ENCODE assay signal across 18 cellular contexts in genomic region chr11:69967484-69967883, GRCh38.
DNase-seq lines count a peak whose midpoint lies in the region; ATAC-seq and TF ChIP-seq lines count a peak whose summit lies in the region.
"Had no signal": no experiment of that assay in that cellular context is flagged by ENCODE, and none has a peak within 500 bp of the region (broad histone marks: within the 10 kb centered on the region; RNA-seq: fewer than 3 reads in every experiment).

No MANE protein-coding gene starts in this region.

- TF ChIP-seq RAD21 in SK-N-SH (IDR thresholded peaks at IDR 0.05; ENCODE audit: low read length) = no peak

- CTCF ChIA-PET in PC-9 (lab: Charles Lee) (interaction anchor here (0.5 kb wide), 1 partner anchor 94 kb away, joined by 10 read pairs; no protein-coding TSS in a partner anchor), SK-N-SH (lab: Yijun Ruan, JAX) (interaction anchor here (0.9 to 2.0 kb wide), 3 partner anchors 11 to 52 kb away, joined by 3 to 6 read pairs (median 3); no protein-coding TSS in a partner anchor), T-cell (lab: Charles Lee) (no interaction called here)

- no peak overlapping the region for H3K9ac ChIP-seq in SK-N-SH

- H4K20me1 ChIP-seq in PC-9 (ENCODE audit: insufficient read depth) (no peaks in the 10 kb centered on the region), SK-N-SH (ENCODE audit: insufficient read depth) (no peaks in the 10 kb centered on the region)

- H3K4me3 ChIP-seq in right atrium auricular region = no peak overlapping the region
- H3K4me3 ChIP-seq in PC-9 = no peak overlapping the region
- H3K4me3 ChIP-seq in lower lobe of right lung = no peak overlapping the region
- H3K4me3 ChIP-seq in upper lobe of left lung = no peak overlapping the region
- no peak overlapping the region for H3K4me3 ChIP-seq in SK-N-SH (ENCODE audit: low read depth in 2 of 2, low read length in 1 of 2)

- TF ChIP-seq POLR2A in upper lobe of left lung (IDR thresholded peaks at IDR 0.05) = no peak

- H2AFZ ChIP-seq in PC-9 = no peak overlapping the region
- no peak overlapping the region for H2AFZ ChIP-seq in SK-N-SH (ENCODE audit: low read depth)

- no peaks in the 10 kb centered on the region for H3K36me3 Mint-ChIP-seq in T-cell

- no peak for TF ChIP-seq CTCF in right atrium auricular region (IDR thresholded peaks at IDR 0.05)
- no peak for TF ChIP-seq CTCF in PC-9 (conservative IDR thresholded peaks at IDR 0.05)
- TF ChIP-seq CTCF in lower lobe of right lung (IDR thresholded peaks at IDR 0.05) = no peak
- no peak for TF ChIP-seq CTCF in upper lobe of left lung (IDR thresholded peaks at IDR 0.05)
- TF ChIP-seq CTCF in SK-N-SH (IDR thresholded peaks at IDR 0.05) = no peak

- no peaks in the 10 kb centered on the region for H3K9me3 ChIP-seq in right atrium auricular region
- H3K9me3 ChIP-seq in PC-9 (ENCODE audit: insufficient read depth, low read depth) = no peaks in the 10 kb centered on the region
- H3K9me3 ChIP-seq in lower lobe of right lung = no peaks in the 10 kb centered on the region
- no peaks in the 10 kb centered on the region for H3K9me3 ChIP-seq in upper lobe of left lung
- no peaks in the 10 kb centered on the region for H3K9me3 ChIP-seq in SK-N-SH

- H3K9me3 Mint-ChIP-seq in T-cell = no peaks in the 10 kb centered on the region
- H3K9me3 Mint-ChIP-seq: HFFc6 had no signal

- H3K27me3 Mint-ChIP-seq in T-cell = peaks cover 0 to 7% of the 10 kb centered on the region in 2 donors

- no peaks in the 10 kb centered on the region for H3K9me2 ChIP-seq in PC-9 (ENCODE audit: insufficient read depth)
- H3K9me2 ChIP-seq in SK-N-SH = no peaks in the 10 kb centered on the region

- no TSS peak for BruUV-seq in PC-9 (replicated peaks; lab: Mats Ljungman, UMichigan)

- no peak overlapping the region for H3K27ac Mint-ChIP-seq in T-cell
- H3K27ac Mint-ChIP-seq: HFFc6 had no signal

- ATAC-seq in Right ventricle myocardium inferior = no peak
- ATAC-seq in lower lobe of right lung = no peak
- ATAC-seq in upper lobe of left lung (ENCODE audit: low FRiP score in 2 of 2) = no peak
- no peak for ATAC-seq in T-cell (replicated peaks in 1 of 4)

- H3K4me2 ChIP-seq in PC-9 (peak overlapping the region; percentile 30), SK-N-SH (no peak overlapping the region)

- H3K36me3 ChIP-seq in right atrium auricular region (no peaks in the 10 kb centered on the region), PC-9 (ENCODE audit: low read depth) (no peaks in the 10 kb centered on the region), lower lobe of right lung (no peaks in the 10 kb centered on the region), upper lobe of left lung (no peaks in the 10 kb centered on the region), SK-N-SH (replicated peaks in 1 of 2; ENCODE audit: control insufficient read depth in 1 of 2, insufficient read depth in 2 of 2, low read length in 1 of 2) (no peaks in the 10 kb centered on the region)

- POLR2A ChIA-PET in PC-9 (lab: Charles Lee; ENCODE audit: unreplicated experiment) = no interaction called here
- POLR2A ChIA-PET in SK-N-SH (lab: Yijun Ruan, JAX) = no interaction called here
- POLR2A ChIA-PET in T-cell (lab: Charles Lee) = no interaction called here

- H3K79me2 ChIP-seq in PC-9 (ENCODE audit: low read depth) = no peaks in the 10 kb centered on the region
- no peaks in the 10 kb centered on the region for H3K79me2 ChIP-seq in SK-N-SH (ENCODE audit: insufficient read depth)

- H3K27ac ChIP-seq in right atrium auricular region (peak overlapping the region; percentile 35 to 43), PC-9 (no peak overlapping the region), lower lobe of right lung (peak overlapping the region; percentile 65), upper lobe of left lung (peak overlapping the region; percentile 60 to 73 (median 71)), SK-N-SH (ENCODE audit: low read depth in 2 of 2, low read length in 1 of 2) (no peak overlapping the region)

- H3K27me3 ChIP-seq in right atrium auricular region (no peaks in the 10 kb centered on the region), PC-9 (ENCODE audit: insufficient read depth, low read depth) (no peaks in the 10 kb centered on the region), lower lobe of right lung (ENCODE audit: low read depth) (no peaks in the 10 kb centered on the region), upper lobe of left lung (no peaks in the 10 kb centered on the region), SK-N-SH (ENCODE audit: insufficient read depth) (no peaks in the 10 kb centered on the region)

- H3F3A ChIP-seq in PC-9 (ENCODE audit: insufficient read depth, low read depth) (no peaks in the 10 kb centered on the region), SK-N-SH (replicated peaks; ENCODE audit: insufficient read depth) (no peaks in the 10 kb centered on the region)

- H3K4me1 Mint-ChIP-seq in T-cell = peaks cover 6 to 12% (median 9%) of the 10 kb centered on the region in 3 donors

- no peak overlapping the region for H3K4me3 Mint-ChIP-seq in T-cell
- H3K4me3 Mint-ChIP-seq: HFFc6 had no signal

- TF ChIP-seq EP300 in upper lobe of left lung (IDR thresholded peaks at IDR 0.05) (no peak), SK-N-SH (IDR thresholded peaks at IDR 0.05; ENCODE audit: borderline replicate concordance in 1 of 2, low read depth in 1 of 2, low read length in 1 of 2) (no peak)

- DNase-seq in right atrium auricular region (ENCODE audit: low spot score) (no peak), Right ventricle myocardium inferior (ENCODE audit: missing footprints) (no peak), PC-9 (peak in 1 of 2 experiments; percentile 72), lower lobe of right lung (no peak), upper lobe of left lung (no peak), SK-N-SH (no peak), T-cell (no peak)
- DNase-seq in activated T-cell treated with anti-CD3 and anti-CD28 coated beads, Interleukin-2, amount 50 U/mL, for 48 hours = no peak
- DNase-seq: DMS79, H7, HFFc6, KBM-7, NCI-H1092, NCI-H1436, NCI-H187 treated with DMSO at 0.1 percent for 48 hours, NCI-H2107, NCI-H510A, NCI-H748 treated with DMSO at 0.1 percent for 48 hours had no signal

- 80 to 86% methylated on average over 6 of the region's 6 CpGs for WGBS in upper lobe of left lung, 2 donors
- WGBS in SK-N-SH (ENCODE audit: low lambda C conversion rate) = 63% methylated on average over 5 of the region's 6 CpGs

- H3K4me1 ChIP-seq in right atrium auricular region (no peaks in the 10 kb centered on the region), PC-9 (replicated peaks; ENCODE audit: insufficient read depth) (peaks cover 49% of the 10 kb centered on the region), lower lobe of right lung (peaks cover 23% of the 10 kb centered on the region), upper lobe of left lung (peaks cover 0 to 10% (median 6%) of the 10 kb centered on the region in 4 donors), SK-N-SH (ENCODE audit: control insufficient read depth in 1 of 2, insufficient read depth in 2 of 2, low read depth in 1 of 2, low read length in 1 of 2) (peaks cover 0 to 2% of the 10 kb centered on the region in 2 experiments; a peak in 1 of 4 replicates)

- intact Hi-C loops in Right ventricle myocardium inferior (cut with DNase I) = no loop called here
- intact Hi-C loops in PC-9 (cut with micrococcal nuclease; ENCODE audit: unreplicated experiment) = no loop called here
- intact Hi-C loops in lower lobe of right lung (cut with DNase I) = no loop called here

TF ChIP-seq in SK-N-SH, 30 proteins besides CTCF, POLR2A, EP300 and RAD21:
- no peak for TF ChIP-seq RCOR1 (IDR thresholded peaks at IDR 0.05; ENCODE audit: low read length)
- no peak for TF ChIP-seq ELF1 (IDR thresholded peaks at IDR 0.05)
- no peak for TF ChIP-seq EZH2phosphoT487 (IDR thresholded peaks at IDR 0.05; ENCODE audit: borderline replicate concordance, low read depth)
- TF ChIP-seq MEF2A (IDR thresholded peaks at IDR 0.05; ENCODE audit: borderline replicate concordance, low read depth) = no peak
- TF ChIP-seq, protein P1, sequence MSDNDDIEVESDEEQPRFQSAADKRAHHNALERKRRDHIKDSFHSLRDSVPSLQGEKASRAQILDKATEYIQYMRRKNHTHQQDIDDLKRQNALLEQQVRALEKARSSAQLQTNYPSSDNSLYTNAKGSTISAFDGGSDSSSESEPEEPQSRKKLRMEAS (IDR thresholded peaks at IDR 0.05; ENCODE audit: low read depth) = no peak
- no peak for TF ChIP-seq NRF1 (IDR thresholded peaks at IDR 0.05; ENCODE audit: low read depth, low read length)
- no peak for TF ChIP-seq NFIC (IDR thresholded peaks at IDR 0.05; ENCODE audit: borderline replicate concordance)
- no peak for TF ChIP-seq GATA2 (CRISPR knock-in tag; IDR thresholded peaks at IDR 0.05)
- TF ChIP-seq IRF3 (IDR thresholded peaks at IDR 0.05; ENCODE audit: low read depth, low read length) = no peak
- no peak for TF ChIP-seq RXRA (IDR thresholded peaks at IDR 0.05; ENCODE audit: borderline replicate concordance, low read depth)
- no peak for TF ChIP-seq TEAD4 (IDR thresholded peaks at IDR 0.05; ENCODE audit: borderline replicate concordance, insufficient read depth)
- no peak for TF ChIP-seq POLR2AphosphoS5 (IDR thresholded peaks at IDR 0.05; ENCODE audit: low read depth, low read length)
- TF ChIP-seq YY1 (IDR thresholded peaks at IDR 0.05; ENCODE audit: low read depth) = no peak
- no peak for TF ChIP-seq SIN3A (IDR thresholded peaks at IDR 0.05; ENCODE audit: borderline replicate concordance, low read depth, low read length)
- TF ChIP-seq FOXM1 (IDR thresholded peaks at IDR 0.05; ENCODE audit: low read depth) = no peak
- no peak for TF ChIP-seq TCF12 (IDR thresholded peaks at IDR 0.05)
- no peak for TF ChIP-seq TAF1 (IDR thresholded peaks at IDR 0.05; ENCODE audit: borderline replicate concordance, low read depth, low read length)
- TF ChIP-seq, protein P2, sequence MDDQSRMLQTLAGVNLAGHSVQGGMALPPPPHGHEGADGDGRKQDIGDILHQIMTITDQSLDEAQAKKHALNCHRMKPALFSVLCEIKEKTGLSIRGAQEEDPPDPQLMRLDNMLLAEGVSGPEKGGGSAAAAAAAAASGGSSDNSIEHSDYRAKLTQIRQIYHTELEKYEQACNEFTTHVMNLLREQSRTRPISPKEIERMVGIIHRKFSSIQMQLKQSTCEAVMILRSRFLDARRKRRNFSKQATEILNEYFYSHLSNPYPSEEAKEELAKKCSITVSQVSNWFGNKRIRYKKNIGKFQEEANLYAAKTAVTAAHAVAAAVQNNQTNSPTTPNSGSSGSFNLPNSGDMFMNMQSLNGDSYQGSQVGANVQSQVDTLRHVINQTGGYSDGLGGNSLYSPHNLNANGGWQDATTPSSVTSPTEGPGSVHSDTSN (IDR thresholded peaks at IDR 0.05) = no peak
TF ChIP-seq in SK-N-SH: peak in this region for 0.

Comparison
In these comparisons a context has a peak if more than half of its experiments do, and no peak if none do; other contexts are left out.
1. H3K27ac ChIP-seq: peak in right atrium auricular region (2 of 2), lower lobe of right lung (single experiment) and upper lobe of left lung (4 of 4); none in PC-9 (single experiment) and SK-N-SH (0 of 2).
2. CTCF ChIA-PET loops: an anchor here in PC-9 (0.5 kb wide) and SK-N-SH (0.9 to 2.0 kb wide); none called in T-cell.